Comparison of ENCODE assay signal across 22 cellular contexts in genomic region chr10:37384923-37385322, GRCh38.
DNase-seq lines count a peak whose midpoint lies in the region; ATAC-seq and TF ChIP-seq lines count a peak whose summit lies in the region.
"Had no signal": no experiment of that assay in that cellular context is flagged by ENCODE, and none has a peak within 500 bp of the region (broad histone marks: within the 10 kb centered on the region; RNA-seq: fewer than 3 reads in every experiment).

No MANE protein-coding gene starts in this region.

- peak; percentile 49 for DNase-seq in Jurkat, Clone E6-1 (ENCODE audit: low read depth, low spot score)
- DNase-seq in NB4 (ENCODE audit: low read depth) (peak; percentile 22), sigmoid colon (no peak), Right ventricle myocardium superior (no peak), NCI-H1092 treated with DMSO at 0.1 percent for 48 hours (lab: John Stamatoyannopoulos, UW) (no peak), dermis blood vessel endothelial cell (no peak)
- DNase-seq: 8988T; ACHN; BE2C; C1 segment of cervical spinal cord; CD4-positive, alpha-beta memory T cell; CD4-positive, CD25-positive, alpha-beta regulatory T cell; CD8-positive, alpha-beta memory T cell; COR-L47; DMS 273 treated with DMSO at 0.1 percent for 48 hours; DMS153; DMS53; DMS79; DND-41; EL; GDM1 had no signal

- WGBS in sigmoid colon, 2 donors: 84 to 87% methylated on average over 4 of the region's 4 CpGs

- TF ChIP-seq POLR2A in NB4 (IDR thresholded peaks at IDR 0.05; ENCODE audit: extremely low read depth, insufficient read length): no peak
- no peak for TF ChIP-seq POLR2A in sigmoid colon (IDR thresholded peaks at IDR 0.05)

- ATAC-seq in Right ventricle myocardium superior (ENCODE audit: poor library complexity): no peak

- no peak overlapping the region for H3K27ac ChIP-seq in BLaER1 treated with 17β-estradiol and CSF1 and Interleukin-3, amounts not matched to agents 10 nM and 100 nM
- no peak overlapping the region for H3K27ac ChIP-seq in sigmoid colon

- intact Hi-C loops in sigmoid colon (cut with DNase I) (no loop called here), Right ventricle myocardium superior (cut with DNase I) (no loop called here)

- no peak overlapping the region for H3K9ac ChIP-seq in BLaER1 treated with 17β-estradiol and CSF1 and Interleukin-3, amounts not matched to agents 10 nM and 100 nM

- H3K9me3 ChIP-seq in BLaER1 treated with 17β-estradiol and CSF1 and Interleukin-3, amounts not matched to agents 10 nM and 100 nM (replicated peaks in 1 of 11): peaks cover 0 to 4% (median 0%) of the 10 kb centered on the region in 11 experiments; a peak in 3 of 22 replicates
- H3K9me3 ChIP-seq in sigmoid colon: peaks cover 0 to 16% (median 0%) of the 10 kb centered on the region in 4 donors
- H3K9me3 ChIP-seq: BE2C had no signal

- no peak for TF ChIP-seq EP300 in sigmoid colon (IDR thresholded peaks at IDR 0.05)

- H4K20me1 ChIP-seq in BLaER1 treated with 17β-estradiol and CSF1 and Interleukin-3, amounts not matched to agents 10 nM and 100 nM: no peaks in the 10 kb centered on the region

- no peaks in the 10 kb centered on the region for H3K27me3 ChIP-seq in BLaER1 treated with 17β-estradiol and CSF1 and Interleukin-3, amounts not matched to agents 10 nM and 100 nM
- H3K27me3 ChIP-seq in sigmoid colon: no peaks in the 10 kb centered on the region
- H3K27me3 ChIP-seq: BE2C had no signal

- H3K4me2 ChIP-seq in BLaER1 treated with 17β-estradiol and CSF1 and Interleukin-3, amounts not matched to agents 10 nM and 100 nM: peak overlapping the region; percentile 22 to 74 (median 37); a peak in 17 of 22 replicates

- H3K4me1 ChIP-seq in BLaER1 treated with 17β-estradiol and CSF1 and Interleukin-3, amounts not matched to agents 10 nM and 100 nM: peaks cover 5 to 34% (median 11%) of the 10 kb centered on the region in 10 experiments; a peak in 12 of 20 replicates
- H3K4me1 ChIP-seq in sigmoid colon: no peaks in the 10 kb centered on the region
- H3K4me1 ChIP-seq: BE2C had no signal

- no peaks in the 10 kb centered on the region for H3K36me3 ChIP-seq in BLaER1 treated with 17β-estradiol and CSF1 and Interleukin-3, amounts not matched to agents 10 nM and 100 nM
- H3K36me3 ChIP-seq in sigmoid colon: no peaks in the 10 kb centered on the region
- H3K36me3 ChIP-seq: BE2C had no signal

- no peak for TF ChIP-seq CTCF in NB4 (IDR thresholded peaks at IDR 0.05; ENCODE audit: low read depth, low read length)
- no peak for TF ChIP-seq CTCF in sigmoid colon (IDR thresholded peaks at IDR 0.05)

- H3K4me3 ChIP-seq in BLaER1 treated with 17β-estradiol and CSF1 and Interleukin-3, amounts not matched to agents 10 nM and 100 nM: no peak overlapping the region
- no peak overlapping the region for H3K4me3 ChIP-seq in Jurkat, Clone E6-1 (ENCODE audit: low read length)
- no peak overlapping the region for H3K4me3 ChIP-seq in NB4 (ENCODE audit: low read depth, low read length)
- H3K4me3 ChIP-seq in sigmoid colon: no peak overlapping the region

Comparison
In these comparisons a context has a peak if more than half of its experiments do, and no peak if none do; other contexts are left out.
1. DNase-seq: peak in Jurkat, Clone E6-1 (single experiment) and NB4 (single experiment); none in sigmoid colon (single experiment), Right ventricle myocardium superior (single experiment), NCI-H1092 treated with DMSO at 0.1 percent for 48 hours (single experiment) and dermis blood vessel endothelial cell (single experiment).